ENCODE assay signal across 22 cellular contexts in the genomic region with DNA sequence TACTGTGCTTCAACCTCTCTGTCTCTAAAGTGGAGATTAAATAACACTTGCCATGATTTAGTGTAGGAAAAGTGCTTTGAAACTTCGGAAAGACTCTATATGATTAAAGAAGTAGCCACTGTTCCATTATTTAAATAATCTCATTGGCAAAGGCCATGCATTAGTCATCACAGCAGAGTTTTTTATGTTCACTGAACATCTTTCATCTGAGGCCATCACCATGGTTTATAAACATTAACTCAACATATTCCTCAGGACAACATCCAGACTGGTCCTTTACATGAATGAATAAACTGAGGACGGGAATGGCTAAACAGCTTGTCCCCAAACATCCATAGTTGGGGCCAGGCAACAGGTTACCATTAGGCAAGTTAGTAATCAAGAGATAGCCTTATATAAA.
DNase-seq lines count a peak whose midpoint lies in the region.
"Had no signal": no experiment of that assay in that cellular context is flagged by ENCODE, and none has a peak within 500 bp of the region (broad histone marks: within the 10 kb centered on the region; RNA-seq: fewer than 3 reads in every experiment).

No MANE protein-coding gene starts in this region.

- H3K9me3 ChIP-seq in mesenchymal stem cell (ENCODE audit: control insufficient read depth, low read length), result no peaks in the 10 kb centered on the region
- H3K9me3 ChIP-seq: HAP-1, upper lobe of left lung had no signal

- H3K9ac ChIP-seq in mesenchymal stem cell (ENCODE audit: low read length), result no peak overlapping the region
- H3K9ac ChIP-seq: KMS-11 had no signal

- no peak overlapping the region for H2BK15ac ChIP-seq in mesenchymal stem cell (ENCODE audit: low read depth, poor library complexity, severe bottlenecking)

- DNase-seq in EH (ENCODE audit: low read depth) (peak; percentile 74), RPMI7951 (ENCODE audit: low read depth) (peak; percentile 65), fibroblast of gingiva (ENCODE audit: low read depth) (peak; percentile 44), mesenchymal stem cell (peak; percentile 90), NCI-H526 (lab: John Stamatoyannopoulos, UW) (no peak), NCI-H82 treated with DMSO at 0.1 percent for 48 hours (lab: John Stamatoyannopoulos, UW; ENCODE audit: unreplicated experiment) (no peak), NCI-H345 (lab: John Stamatoyannopoulos, UW) (no peak), NCI-H774 (lab: John Stamatoyannopoulos, UW) (no peak)
- DNase-seq: activated CD4-positive, alpha-beta T cell treated with anti-CD3 and anti-CD28 coated beads, Interleukin-2, amount 10 ng/mL, durations not matched to agents 24 days and 14 days; activated gamma-delta T cell treated with Interleukin-2 at 50 U/mL for 16 hours; AML-193; amniotic stem cell; Calu3; GF-D8; glutamatergic neuron; NCI-H1105; NCI-H748 treated with DMSO at 0.1 percent for 48 hours; PC-9; upper lobe of left lung had no signal

- H3K79me1 ChIP-seq in mesenchymal stem cell (replicated peaks; ENCODE audit: low read length, poor library complexity, severe bottlenecking), result peaks cover 1% of the 10 kb centered on the region

- no peak overlapping the region for H3K4me2 ChIP-seq in mesenchymal stem cell (ENCODE audit: low read length, poor library complexity, severe bottlenecking)
- H3K4me2 ChIP-seq: KMS-11, PC-9 had no signal

- no peak overlapping the region for H4K8ac ChIP-seq in mesenchymal stem cell (ENCODE audit: low read length)

- H3K27ac ChIP-seq in mesenchymal stem cell (ENCODE audit: low read length, poor library complexity, severe bottlenecking), result peak overlapping the region; percentile 37
- H3K27ac ChIP-seq: KMS-11, PC-9, upper lobe of left lung had no signal

- H2AFZ ChIP-seq in mesenchymal stem cell (ENCODE audit: low read depth, low read length), result no peak overlapping the region
- H2AFZ ChIP-seq: PC-9 had no signal

- no peak overlapping the region for H3K4me3 ChIP-seq in mesenchymal stem cell (ENCODE audit: insufficient read depth in 1 of 2, low read depth in 1 of 2, low read length in 2 of 2)
- H3K4me3 ChIP-seq: GM12878, HAP-1, PC-9, upper lobe of left lung had no signal

- no peak overlapping the region for H3K18ac ChIP-seq in mesenchymal stem cell (ENCODE audit: low read depth in 1 of 2, low read length in 2 of 2)

- H3K23ac ChIP-seq in mesenchymal stem cell (ENCODE audit: low read length in 2 of 2), result no peak overlapping the region

- no peak overlapping the region for H3K14ac ChIP-seq in mesenchymal stem cell (ENCODE audit: low read length in 2 of 2)

- no peak overlapping the region for H4K91ac ChIP-seq in mesenchymal stem cell (ENCODE audit: low read length)

- no peaks in the 10 kb centered on the region for H3K4me1 ChIP-seq in mesenchymal stem cell (ENCODE audit: control insufficient read depth, insufficient read depth, low read depth, low read length)
- H3K4me1 ChIP-seq: upper lobe of left lung had no signal

- H3K27me3 ChIP-seq in mesenchymal stem cell (ENCODE audit: control insufficient read depth in 1 of 2, insufficient read depth in 1 of 2, low read length in 2 of 2), result no peaks in the 10 kb centered on the region
- H3K27me3 ChIP-seq: upper lobe of left lung had no signal

- no peak overlapping the region for H2BK120ac ChIP-seq in mesenchymal stem cell (ENCODE audit: low read depth, low read length)

- WGBS in mesenchymal stem cell, result 7% methylated on average over 2 of the region's 2 CpGs

- no peaks in the 10 kb centered on the region for H3K36me3 ChIP-seq in mesenchymal stem cell (ENCODE audit: control insufficient read depth in 1 of 2, insufficient read depth in 2 of 2, low read depth in 1 of 2, low read length in 2 of 2)
- H3K36me3 ChIP-seq: HAP-1, upper lobe of left lung had no signal

- no peak overlapping the region for H2AK5ac ChIP-seq in mesenchymal stem cell (ENCODE audit: low read length, severe bottlenecking)

- no peak overlapping the region for H2BK5ac ChIP-seq in mesenchymal stem cell (ENCODE audit: low read depth, low read length, poor library complexity, severe bottlenecking)

- H3K4ac ChIP-seq in mesenchymal stem cell (ENCODE audit: low read depth in 1 of 2, low read length in 2 of 2), result no peak overlapping the region

- peak overlapping the region in 1 of 2 experiments; percentile 18 for H2BK12ac ChIP-seq in mesenchymal stem cell (ENCODE audit: low read length in 2 of 2)

Comparison
In these comparisons a context has a peak if more than half of its experiments do, and no peak if none do; other contexts are left out.
1. DNase-seq: peak in EH (single experiment), RPMI7951 (single experiment), fibroblast of gingiva (single experiment) and mesenchymal stem cell (single experiment); none in NCI-H526 (0 of 2), NCI-H82 treated with DMSO at 0.1 percent for 48 hours (single experiment), NCI-H345 (single experiment) and NCI-H774 (single experiment).